ENCODE assay signal across 8 cellular contexts in the genomic region with DNA sequence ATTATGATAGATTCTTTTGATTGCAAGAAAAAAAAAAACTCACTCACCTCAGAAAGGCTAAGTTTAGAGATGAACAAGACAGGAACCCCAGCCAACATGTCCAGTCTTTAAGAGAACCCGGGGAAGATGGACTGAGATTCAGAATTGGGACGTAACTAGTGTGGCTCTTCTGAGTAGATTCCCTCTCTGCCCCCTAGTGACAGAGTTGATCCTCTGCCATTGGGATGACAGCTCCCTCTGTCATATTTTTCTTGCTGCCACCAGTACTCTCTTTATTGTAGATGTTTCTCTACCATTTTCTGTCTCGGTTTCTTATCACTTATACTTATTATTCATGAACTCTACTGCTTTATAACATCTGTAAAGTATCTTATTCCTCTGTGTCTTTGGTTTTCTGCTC.
DNase-seq lines count a peak whose midpoint lies in the region; ATAC-seq, FAIRE-seq and TF ChIP-seq lines count a peak whose summit lies in the region.

No MANE protein-coding gene starts in this region.

- CTCF ChIA-PET in T-cell (lab: Charles Lee), result no interaction called here

- peak; percentile 80 for FAIRE-seq in HTR-8/SVneo (lab: Jason Lieb, UNC)

- no peaks in the 10 kb centered on the region for H3K27me3 Mint-ChIP-seq in T-cell

- H3K4me3 Mint-ChIP-seq in T-cell, result no peak overlapping the region

- POLR2A ChIA-PET in T-cell (lab: Charles Lee), result no interaction called here

- no peaks in the 10 kb centered on the region for H3K36me3 Mint-ChIP-seq in T-cell

- H3K4me3 ChIP-seq in retinal pigment epithelial cell (ENCODE audit: low read length), result no peak overlapping the region

- no peaks in the 10 kb centered on the region for H3K4me1 Mint-ChIP-seq in T-cell

- no peak overlapping the region for H3K27ac Mint-ChIP-seq in T-cell

- peak; percentile 82 for ATAC-seq in GM21737 (IDR thresholded peaks at IDR 0.05; ENCODE audit: unreplicated experiment)
- ATAC-seq in T-cell (replicated peaks in 1 of 4), result no peak

- peaks cover 0 to 3% (median 0%) of the 10 kb centered on the region in 3 donors for H3K9me3 Mint-ChIP-seq in T-cell

- peak; percentile 59 for TF ChIP-seq CTCF in retinal pigment epithelial cell (conservative IDR thresholded peaks at IDR 0.05; ENCODE audit: low read depth, low read length)

- DNase-seq in NOMO-1 treated with DMSO at 0.1 percent for 48 hours (lab: John Stamatoyannopoulos, UW; ENCODE audit: unreplicated experiment) (peak; percentile 26), NOMO-1 (lab: John Stamatoyannopoulos, UW; ENCODE audit: unreplicated experiment in 2 of 2) (no peak), HTR-8/SVneo (ENCODE audit: insufficient read length, low spot score) (peak; percentile 63), SW480 (ENCODE audit: low spot score) (peak; percentile 49), globus pallidus (ENCODE audit: low spot score) (peak; percentile 72), retinal pigment epithelial cell (ENCODE audit: low read depth) (no peak), T-cell (no peak)

Comparison
In these comparisons a context has a peak if more than half of its experiments do, and no peak if none do; other contexts are left out.
1. DNase-seq: peak in NOMO-1 treated with DMSO at 0.1 percent for 48 hours (single experiment), HTR-8/SVneo (single experiment), SW480 (single experiment) and globus pallidus (single experiment); none in NOMO-1 (0 of 2), retinal pigment epithelial cell (single experiment) and T-cell (0 of 34).